In genomic region chr18:54848121-54848520, GRCh38 we compare ENCODE assay signal across 21 cellular contexts. TPM values are rescaled to one million over a fixed set of nuclear protein-coding genes. Genes with fewer than 3 reads are reported as not detected.
DNase-seq lines count a peak whose midpoint lies in the region; ATAC-seq, FAIRE-seq and TF ChIP-seq lines count a peak whose summit lies in the region.
"Had no signal": no experiment of that assay in that cellular context is flagged by ENCODE, and none has a peak within 500 bp of the region (broad histone marks: within the 10 kb centered on the region; RNA-seq: fewer than 3 reads in every experiment).

No MANE protein-coding gene starts in this region.

- no peak overlapping the region for H3K9ac ChIP-seq in HepG2 (ENCODE audit: insufficient read depth, low read depth, low read length)
- H3K9ac ChIP-seq in OCI-LY3 (ENCODE audit: low read length) = no peak overlapping the region

- no peak for DNase-seq in HepG2 (ENCODE audit: low spot score)
- DNase-seq in right lobe of liver = no peak
- no peak for DNase-seq in osteoblast (ENCODE audit: insufficient read length, low spot score, missing footprints)
- DNase-seq in kidney glomerular epithelial cell (lab: John Stamatoyannopoulos, UW) = no peak
- DNase-seq in HAP-1 (ENCODE audit: low spot score in 2 of 2) = no peak
- DNase-seq: 8988T; C1 segment of cervical spinal cord; Calu3; CD4-positive, alpha-beta memory T cell; COR-L47; DMS53; DMS79 treated with DMSO at 0.1 percent for 48 hours; GF-D8; HCEC 1CT had no signal

- no peak for FAIRE-seq in HepG2 (lab: Jason Lieb, UNC)
- FAIRE-seq: GM12891, GM18507, H54 had no signal

- H3K4me2 ChIP-seq in HepG2 (ENCODE audit: low read depth, low read length) (no peak overlapping the region), OCI-LY3 (ENCODE audit: low read length) (no peak overlapping the region), osteoblast (ENCODE audit: insufficient read depth, low read length) (no peak overlapping the region)
- H3K4me2 ChIP-seq: GM23338 had no signal

- no peaks in the 10 kb centered on the region for H3K79me2 ChIP-seq in HepG2 (ENCODE audit: insufficient read depth, low read length)
- no peaks in the 10 kb centered on the region for H3K79me2 ChIP-seq in OCI-LY3 (ENCODE audit: low read length)
- H3K79me2 ChIP-seq in osteoblast (ENCODE audit: insufficient read depth, low read length) = peaks cover 4% of the 10 kb centered on the region

- H3K9me3 ChIP-seq in HepG2 (ENCODE audit: low read length) = no peaks in the 10 kb centered on the region
- no peaks in the 10 kb centered on the region for H3K9me3 ChIP-seq in right lobe of liver
- H3K9me3 ChIP-seq in OCI-LY3 (ENCODE audit: insufficient read depth, low read length) = no peaks in the 10 kb centered on the region
- no peaks in the 10 kb centered on the region for H3K9me3 ChIP-seq in osteoblast (ENCODE audit: low read depth, low read length)
- H3K9me3 ChIP-seq in HAP-1 = no peaks in the 10 kb centered on the region

- no peak for TF ChIP-seq RAD21 in HepG2 (CRISPR knock-in tag; IDR thresholded peaks at IDR 0.05)

- no TSS peak for BruUV-seq in HepG2 (replicated peaks; lab: Mats Ljungman, UMichigan)

- H3K4me1 ChIP-seq in HepG2 (ENCODE audit: insufficient read depth, low read length) (no peaks in the 10 kb centered on the region), right lobe of liver (peaks cover 0 to 3% (median 0%) of the 10 kb centered on the region in 4 donors), OCI-LY3 (ENCODE audit: low read length) (peaks cover 5% of the 10 kb centered on the region), osteoblast (ENCODE audit: insufficient read depth, low read length) (peaks cover 19% of the 10 kb centered on the region), HAP-1 (peaks cover 5% of the 10 kb centered on the region)

- no peak overlapping the region for H2AFZ ChIP-seq in HepG2 (ENCODE audit: low read length)
- H2AFZ ChIP-seq in OCI-LY3 (ENCODE audit: low read depth, low read length) = 0 out of 2 replicates have a peak overlapping the region, but pooled peaks have one; percentile 25
- peak overlapping the region; percentile 7 for H2AFZ ChIP-seq in osteoblast (ENCODE audit: low read length)
- H2AFZ ChIP-seq: GM23338 had no signal

- in situ Hi-C loops in HepG2 (cut with HindIII; ENCODE audit: extremely low pct_ligation_motif_present, low pct_unique_long_range_greater_than_20kb) (no loop called here), HAP-1 (cut with MboI; ENCODE audit: low sequenced_read_pairs) (no loop called here)

- no peaks in the 10 kb centered on the region for H3K36me3 ChIP-seq in HepG2 (replicated peaks in 1 of 2; ENCODE audit: control insufficient read depth in 1 of 2, insufficient read depth in 2 of 2, low read length in 2 of 2)
- no peaks in the 10 kb centered on the region for H3K36me3 ChIP-seq in right lobe of liver
- H3K36me3 ChIP-seq in OCI-LY3 (replicated peaks; ENCODE audit: low read depth, low read length) = no peaks in the 10 kb centered on the region
- H3K36me3 ChIP-seq in osteoblast (ENCODE audit: insufficient read depth, low read length) = no peaks in the 10 kb centered on the region
- no peaks in the 10 kb centered on the region for H3K36me3 ChIP-seq in HAP-1 (replicated peaks)

- TF ChIP-seq CTCF in HepG2 (CRISPR knock-in tag; IDR thresholded peaks at IDR 0.05) (no peak), right lobe of liver (IDR thresholded peaks at IDR 0.05) (no peak), OCI-LY3 (IDR thresholded peaks at IDR 0.05; ENCODE audit: low read depth, low read length) (no peak), osteoblast (IDR thresholded peaks at IDR 0.05; ENCODE audit: extremely low read depth, low read depth, low read length) (no peak)

- TF ChIP-seq EP300 in HepG2 (IDR thresholded peaks at IDR 0.05; ENCODE audit: low read depth in 2 of 2, low read length in 2 of 2) (no peak), HepG2 (CRISPR knock-in tag; IDR thresholded peaks at IDR 0.05; ENCODE audit: borderline replicate concordance) (no peak)

- H3K4me3 ChIP-seq in HepG2 (replicated peaks in 1 of 3; ENCODE audit: insufficient read depth in 1 of 3, low read depth in 2 of 3, low read length in 3 of 3) (no peak overlapping the region), right lobe of liver (no peak overlapping the region), OCI-LY3 (ENCODE audit: low read length) (no peak overlapping the region), osteoblast (ENCODE audit: insufficient read depth, low read length) (no peak overlapping the region), HAP-1 (no peak overlapping the region)
- H3K4me3 ChIP-seq: GM23338 had no signal

- intact Hi-C loops in HepG2 (cut with micrococcal nuclease; ENCODE audit: unreplicated experiment) = no loop called here
- intact Hi-C loops in right lobe of liver (cut with DNase I) = no loop called here

- 0% methylated on average over 1 of the region's 1 CpG for WGBS in HepG2 (ENCODE audit: low lambda C conversion rate)
- WGBS in right lobe of liver (ENCODE audit: insufficient coverage, low coverage, low lambda C conversion rate, missing lambda C conversion rate) = 100% methylated on average over 1 of the region's 1 CpG

- CTCF ChIA-PET in HepG2 (lab: Yijun Ruan, JAX; ENCODE audit: low intra/inter-chr PET ratio, low total read pairs) = no interaction called here

- ATAC-seq in HepG2 (no peak), right lobe of liver (no peak)
- ATAC-seq: GM23338 had no signal

- POLR2A ChIA-PET in HepG2 (lab: Yijun Ruan, JAX) = no interaction called here

- TF ChIP-seq POLR2A in HepG2 (IDR thresholded peaks at IDR 0.05; ENCODE audit: insufficient read depth in 1 of 2, low read depth in 2 of 2, low read length in 2 of 2) (no peak), right lobe of liver (IDR thresholded peaks at IDR 0.05) (no peak)

- H3K27ac ChIP-seq in HepG2 (ENCODE audit: extremely low read length, insufficient read depth, low read length) (no peak overlapping the region), right lobe of liver (no peak overlapping the region), OCI-LY3 (ENCODE audit: low read length) (no peak overlapping the region), osteoblast (ENCODE audit: low read depth, low read length) (no peak overlapping the region)

- H4K20me1 ChIP-seq in HepG2 (ENCODE audit: insufficient read depth, low read length) = no peaks in the 10 kb centered on the region
- no peaks in the 10 kb centered on the region for H4K20me1 ChIP-seq in OCI-LY3 (ENCODE audit: insufficient read depth, low read length)
- no peaks in the 10 kb centered on the region for H4K20me1 ChIP-seq in osteoblast (ENCODE audit: insufficient read depth, low read length)

- no peaks in the 10 kb centered on the region for H3K27me3 ChIP-seq in HepG2 (ENCODE audit: control insufficient read depth in 1 of 2, insufficient read depth in 2 of 2, low read length in 2 of 2)
- H3K27me3 ChIP-seq in right lobe of liver = no peaks in the 10 kb centered on the region
- no peaks in the 10 kb centered on the region for H3K27me3 ChIP-seq in OCI-LY3 (ENCODE audit: low read depth, low read length)
- no peaks in the 10 kb centered on the region for H3K27me3 ChIP-seq in osteoblast (ENCODE audit: insufficient read depth, low read length)
- no peaks in the 10 kb centered on the region for H3K27me3 ChIP-seq in HAP-1 (ENCODE audit: low read depth)

TF ChIP-seq in HepG2, 621 proteins besides CTCF, POLR2A, EP300 and RAD21 (continues in another document):
- peak; percentile 85 for TF ChIP-seq MAFF (IDR thresholded peaks at IDR 0.05; ENCODE audit: low read depth, low read length)
- no peak for TF ChIP-seq ZBTB2 (CRISPR knock-in tag; IDR thresholded peaks at IDR 0.05; ENCODE audit: low read depth)
- no peak for TF ChIP-seq RBFOX2 (IDR thresholded peaks at IDR 0.05; ENCODE audit: low read depth, low read length)
- TF ChIP-seq THYN1 (CRISPR knock-in tag; IDR thresholded peaks at IDR 0.05; ENCODE audit: borderline replicate concordance, low read depth) = no peak
- no peak for TF ChIP-seq CBX2 (IDR thresholded peaks at IDR 0.05; ENCODE audit: low read depth, low read length)
- no peak for TF ChIP-seq CBX2 (CRISPR knock-in tag; IDR thresholded peaks at IDR 0.05; ENCODE audit: low read depth)
- peak; percentile 84 to 94 for TF ChIP-seq MAFK (conservative IDR thresholded peaks at IDR 0.05 in 1 of 2, IDR thresholded peaks at IDR 0.05 in 1 of 2; ENCODE audit: low read length in 2 of 2)

RNA-seq across cellular contexts. Expression of gene RAB27B, which starts 19.8 kb away (rescaled TPM):
- total RNA-seq in HepG2 (2016; rRNA removed; fragmentation: Illumina TruSeq; extraction: Trizol) = not detected in 2 replicates
- not detected in 2 replicates for total RNA-seq in HepG2 (2016; cell fraction: cytosol; rRNA removed; fragmentation: Illumina TruSeq; extraction: Trizol; ENCODE audit: low read depth)
- not detected in 2 replicates for total RNA-seq in HepG2 (2016; cell fraction: insoluble cytoplasmic fraction; rRNA removed; fragmentation: Illumina TruSeq; extraction: Trizol)
- not detected in 2 replicates for total RNA-seq in HepG2 (2016; cell fraction: membrane; rRNA removed; fragmentation: Illumina TruSeq; extraction: Trizol)
- total RNA-seq in HepG2 (2016; cell fraction: nucleus; rRNA removed; fragmentation: Illumina TruSeq; extraction: Trizol) = not detected in 2 replicates
- polyA plus RNA-seq in HepG2 (2011; rRNA removed) = not detected in 2 replicates
- polyA plus RNA-seq in HepG2 (2011; cell fraction: cytosol; rRNA removed) = not detected in 2 replicates
- not detected in 2 replicates for polyA plus RNA-seq in HepG2 (2011; cell fraction: nucleus; rRNA removed)
- polyA plus RNA-seq in HepG2 (2012) = not detected in 2 replicates
- polyA plus RNA-seq in HepG2 (2016; cell fraction: cytosol; fragmentation: Illumina TruSeq; extraction: Trizol; ENCODE audit: low read depth) = not detected in 2 replicates
- not detected in 2 replicates for polyA plus RNA-seq in HepG2 (2016; cell fraction: insoluble cytoplasmic fraction; fragmentation: Illumina TruSeq; extraction: Trizol; ENCODE audit: low read depth)
- not detected in 2 replicates for polyA plus RNA-seq in HepG2 (2016; cell fraction: membrane; fragmentation: Illumina TruSeq; extraction: Trizol; ENCODE audit: low read depth)
- not detected in 2 replicates for polyA plus RNA-seq in HepG2 (2016; cell fraction: nucleus; fragmentation: Illumina TruSeq; extraction: Trizol; ENCODE audit: insufficient read depth, low read depth)
- 11.1 TPM in 1 of 2 replicates, not detected in the other for polyA minus RNA-seq in HepG2 (2011; rRNA and poly(A)+ RNA removed; ENCODE audit: low replicate concordance)
- polyA minus RNA-seq in HepG2 (2011; cell fraction: cytosol; rRNA and poly(A)+ RNA removed) = not detected in 2 replicates
- polyA minus RNA-seq in HepG2 (2011; cell fraction: nucleus; rRNA and poly(A)+ RNA removed) = not detected in 2 replicates
- total RNA-seq in right lobe of liver = 1 to 10 TPM in 1 of 6 experiments, under 1 TPM in 5; 0.53 to 1.0 (median 0.85) TPM
- total RNA-seq in osteoblast = 55.7 and 99.0 TPM in 2 replicates
- total RNA-seq: A673, G401 had no signal

Comparison
In these comparisons a context has a peak if more than half of its experiments do, and no peak if none do; other contexts are left out.
1. RNA of gene RAB27B, which starts 19.8 kb away (total RNA-seq): 55.7 to 99.0 TPM in osteoblast; 0.53 to 1.0 TPM in right lobe of liver and not detected in HepG2; every median in the first group is over 10 times any median in the second.